In the genomic region with DNA sequence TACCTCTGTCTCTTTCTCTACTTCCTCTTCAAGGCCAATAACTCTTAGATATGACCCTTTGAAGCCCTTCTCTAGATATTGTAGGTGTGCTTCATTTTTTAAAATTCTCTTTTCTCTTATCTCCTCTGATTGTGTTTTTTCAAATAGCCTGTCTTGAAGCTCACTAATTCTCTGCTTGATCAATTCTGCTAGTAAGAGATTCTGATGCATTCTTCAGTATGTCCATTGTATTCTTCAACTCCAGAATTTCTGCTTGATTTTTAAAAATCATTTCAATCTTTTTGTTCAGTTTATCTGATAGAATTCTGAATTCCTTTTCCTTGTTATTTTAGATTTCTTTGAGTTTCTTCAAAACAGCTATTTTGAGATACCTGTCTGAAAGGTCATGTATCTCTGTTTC, we compare ENCODE assay signal across 20 cellular contexts.
"Had no signal": no experiment of that assay in that cellular context is flagged by ENCODE, and none has a peak within 500 bp of the region (broad histone marks: within the 10 kb centered on the region; RNA-seq: fewer than 3 reads in every experiment).

No MANE protein-coding gene starts in this region.

- H3K9me3 ChIP-seq: SJSA1 had no signal

- H3K36me3 ChIP-seq: SJSA1 had no signal

- H3K27me3 Mint-ChIP-seq: IgD-negative memory B cell had no signal

- FAIRE-seq: RCC 7860 had no signal

- H3K27ac Mint-ChIP-seq: IgD-negative memory B cell had no signal

- H3K27me3 ChIP-seq: SJSA1 had no signal

- H3K27ac ChIP-seq: SJSA1, SK-N-MC had no signal

- DNase-seq: KBM-7, MV-4-11, NCI-H1048, NCI-H1105, NCI-H1417, NCI-H1436 treated with DMSO at 0.1 percent for 48 hours, NCI-H1694, NCI-H187 treated with DMSO at 0.1 percent for 48 hours, NCI-H2029 treated with DMSO at 0.1 percent for 48 hours, NCI-H2171 treated with DMSO at 0.1 percent for 48 hours, NCI-H524, NCI-H526 treated with DMSO at 0.1 percent for 48 hours, NCI-H774, Right ventricle myocardium superior, RPMI8226, SIG-M5 had no signal

- H3K4me3 ChIP-seq: SJSA1, SK-N-MC had no signal

- H3K4me1 ChIP-seq: SJSA1 had no signal
